In the genomic region with DNA sequence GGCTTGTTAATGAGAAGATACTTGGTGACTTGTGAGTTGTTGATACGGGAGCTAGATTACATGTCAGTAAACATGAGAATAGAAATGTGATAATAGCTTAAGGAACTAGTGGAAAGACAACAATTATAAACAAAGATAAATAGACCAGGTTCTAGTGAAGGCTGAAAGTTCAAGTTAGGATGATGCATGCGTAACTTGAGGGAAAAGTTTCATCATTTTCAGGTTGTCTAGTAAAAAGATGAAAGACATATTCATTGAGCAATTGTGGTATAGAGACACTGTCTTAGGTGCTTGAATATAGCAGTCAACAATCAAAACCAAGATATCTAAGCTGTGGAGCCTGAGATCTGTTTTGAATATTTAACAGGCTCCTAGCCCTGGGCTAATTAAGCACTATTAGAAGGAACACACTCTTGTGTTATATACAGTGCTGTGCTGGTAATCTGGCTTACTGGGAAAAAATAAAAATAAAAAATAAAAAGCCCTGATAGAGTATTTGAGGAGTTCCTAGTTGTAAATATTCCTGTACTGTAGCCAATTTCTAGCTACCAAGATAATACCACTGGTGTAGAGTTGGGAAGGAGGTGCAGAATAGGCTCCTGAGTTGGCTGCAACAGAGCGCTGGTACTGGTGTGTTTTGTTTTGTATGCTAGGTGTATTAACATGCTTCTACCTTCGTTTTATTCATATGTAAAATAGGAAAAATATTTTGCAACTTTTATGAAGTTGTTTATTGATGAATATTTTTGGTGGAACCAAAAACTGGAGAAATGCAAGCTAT, we compare ENCODE assay signal across 22 cellular contexts.
"Had no signal": no experiment of that assay in that cellular context is flagged by ENCODE, and none has a peak within 500 bp of the region (broad histone marks: within the 10 kb centered on the region; RNA-seq: fewer than 3 reads in every experiment).

No MANE protein-coding gene starts in this region.

- DNase-seq: colonic mucosa; effector CD8-positive, alpha-beta T cell; endodermal cell; erythroblast; esophagus squamous epithelium; foreskin melanocyte; hypothalamus; immature natural killer cell; natural killer cell; occipital lobe; ovary; posterior cingulate gyrus; psoas muscle; right cardiac atrium; small intestine; stimulated activated CD4-positive, alpha-beta T cell treated with anti-CD3 and anti-CD28 coated beads, Interleukin-15, amount 100 ng/mL, for 24 hours; stimulated activated CD4-positive, alpha-beta T cell treated with anti-CD3 and anti-CD28 coated beads, Interleukin-2, amount 100 ng/mL, for 48 hours; stimulated activated naive B cell treated with anti-CD40 and anti-IgM and Interleukin-4, amounts not matched to agents 10 μg/mL and 1 μg/mL and 100 μg/mL, for 72 hours; upper lobe of left lung had no signal

- ATAC-seq: natural killer cell; psoas muscle; right cardiac atrium; stimulated activated naive B cell treated with anti-CD40 and anti-IgM and Interleukin-4, amounts not matched to agents 10 μg/mL and 1 μg/mL and 100 μg/mL, for 72 hours had no signal

- H3K4me3 ChIP-seq: colonic mucosa, esophagus squamous epithelium, lung, ovary, psoas muscle, thoracic aorta, tibial nerve, upper lobe of left lung had no signal
